ENCODE assay signal across 1 cellular context in the genomic region with DNA sequence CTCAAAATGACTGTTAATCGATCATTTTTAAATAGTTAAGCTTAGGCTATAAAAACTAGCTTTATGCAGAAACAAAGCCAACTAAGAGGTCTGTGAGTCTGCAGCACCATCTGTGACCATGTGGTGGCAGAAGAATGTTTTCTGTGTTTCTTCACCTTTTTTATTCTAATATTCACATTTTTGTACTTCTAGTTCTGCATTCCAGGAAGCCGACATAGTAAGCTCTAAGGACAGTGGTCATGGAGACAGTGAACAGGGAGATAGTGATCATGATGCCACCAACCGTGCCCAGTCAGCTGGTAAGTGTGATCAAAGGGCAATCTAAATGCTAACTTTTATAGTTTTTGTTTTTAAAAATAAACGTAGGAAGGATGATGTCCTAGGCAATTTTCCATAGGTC.
TF ChIP-seq lines count a peak whose summit lies in the region.

No MANE protein-coding gene starts in this region.

TF ChIP-seq in GM12878, 131 proteins besides CTCF, POLR2A, EP300 and RAD21 (continued from another document):
- no peak for TF ChIP-seq SREBF1 (IDR thresholded peaks at IDR 0.05; ENCODE audit: low read length)
- no peak for TF ChIP-seq FOS (IDR thresholded peaks at IDR 0.05; ENCODE audit: borderline replicate concordance, extremely low read depth, insufficient read length)
